ENCODE assay signal across 13 cellular contexts in genomic region chr14:92564361-92565039, GRCh38. TPM values are rescaled to one million over a fixed set of nuclear protein-coding genes. Genes with fewer than 3 reads are reported as not detected.
DNase-seq lines count a peak whose midpoint lies in the region; ATAC-seq and TF ChIP-seq lines count a peak whose summit lies in the region.
"Had no signal": no experiment of that assay in that cellular context is flagged by ENCODE, and none has a peak within 500 bp of the region (broad histone marks: within the 10 kb centered on the region; RNA-seq: fewer than 3 reads in every experiment).

No MANE protein-coding gene starts in this region.

- no peak for DNase-seq in CD8-positive, alpha-beta memory T cell
- peak; percentile 53 for DNase-seq in NB4 (ENCODE audit: low read depth)
- DNase-seq in psoas muscle = peak; percentile 34 to 56
- DNase-seq in activated gamma-delta T cell (lab: John Stamatoyannopoulos, UW) = no peak
- no peak for DNase-seq in NCI-H2227 treated with DMSO at 0.1 percent for 48 hours (lab: John Stamatoyannopoulos, UW)
- no peak for DNase-seq in vagina (ENCODE audit: extremely low spot score in 2 of 2)
- DNase-seq in G401 (ENCODE audit: low spot score) = no peak
- DNase-seq: activated CD4-positive, alpha-beta T cell treated with anti-CD3 and anti-CD28 coated beads, Interleukin-2, amount 50 U/mL, for 48 hours; activated naive CD4-positive, alpha-beta T cell treated with anti-CD3 and anti-CD28 coated beads, Interleukin-2, amount 10 ng/mL, durations not matched to agents 7 days and 5 days; NCI-H1436; NCI-H774; T-cell had no signal

- H3K27ac ChIP-seq in CD8-positive, alpha-beta memory T cell (ENCODE audit: low read depth, low read length) = no peak overlapping the region
- no peak overlapping the region for H3K27ac ChIP-seq in psoas muscle
- no peak overlapping the region for H3K27ac ChIP-seq in vagina

- H3K36me3 Mint-ChIP-seq in CD8-positive, alpha-beta memory T cell = peaks cover 12 to 59% (median 22%) of the 10 kb centered on the region in 3 donors
- peaks cover 84% of the 10 kb centered on the region for H3K36me3 Mint-ChIP-seq in dendritic cell treated with granulocyte-macrophage colony-stimulating factor and Interleukin-4, amounts not matched to agents 40 ng/mL and 50 ng/mL, for 4 days (ENCODE audit: low read depth)

- H3K9me3 Mint-ChIP-seq in CD8-positive, alpha-beta memory T cell = peaks cover 0 to 6% (median 0%) of the 10 kb centered on the region in 5 donors
- peaks cover 9% of the 10 kb centered on the region for H3K9me3 Mint-ChIP-seq in dendritic cell treated with granulocyte-macrophage colony-stimulating factor and Interleukin-4, amounts not matched to agents 40 ng/mL and 50 ng/mL, for 4 days

- TF ChIP-seq POLR2A in NB4 (IDR thresholded peaks at IDR 0.05; ENCODE audit: extremely low read depth, insufficient read length) (no peak), vagina (IDR thresholded peaks at IDR 0.05) (no peak)

- intact Hi-C loops in dendritic cell treated with granulocyte-macrophage colony-stimulating factor and Interleukin-4, amounts not matched to agents 40 ng/mL and 50 ng/mL, for 4 days (cut with micrococcal nuclease) = loop anchor here (10.0 kb wide), 1 partner anchor 100 kb away; no protein-coding TSS in a partner anchor
- intact Hi-C loops in psoas muscle (cut with DNase I) = no loop called here
- intact Hi-C loops in vagina (cut with DNase I) = no loop called here

- peaks cover 8% of the 10 kb centered on the region for H3K36me3 ChIP-seq in CD8-positive, alpha-beta memory T cell (ENCODE audit: insufficient read depth, low read length)
- no peaks in the 10 kb centered on the region for H3K36me3 ChIP-seq in psoas muscle (ENCODE audit: insufficient read depth in 1 of 2, low read depth in 1 of 2)
- H3K36me3 ChIP-seq in vagina = no peaks in the 10 kb centered on the region

- H3K4me3 ChIP-seq in CD8-positive, alpha-beta memory T cell (ENCODE audit: low read length) = no peak overlapping the region
- H3K4me3 ChIP-seq in NB4 (ENCODE audit: low read depth, low read length) (no peak overlapping the region), psoas muscle (no peak overlapping the region), vagina (no peak overlapping the region)

- no peaks in the 10 kb centered on the region for H3K27me3 ChIP-seq in CD8-positive, alpha-beta memory T cell (ENCODE audit: insufficient read depth, low read length, poor library complexity, severe bottlenecking)
- H3K27me3 ChIP-seq in psoas muscle (ENCODE audit: insufficient read depth in 3 of 3, low read length in 2 of 3) (peaks cover 0 to 1% (median 0%) of the 10 kb centered on the region in 3 donors), vagina (no peaks in the 10 kb centered on the region)

- POLR2A ChIA-PET in CD8-positive, alpha-beta memory T cell (lab: Charles Lee) = no interaction called here

- no peak overlapping the region for H3K4me3 Mint-ChIP-seq in CD8-positive, alpha-beta memory T cell
- peak overlapping the region; percentile 0 for H3K4me3 Mint-ChIP-seq in dendritic cell treated with granulocyte-macrophage colony-stimulating factor and Interleukin-4, amounts not matched to agents 40 ng/mL and 50 ng/mL, for 4 days
- H3K4me3 Mint-ChIP-seq: activated naive CD4-positive, alpha-beta T cell treated with anti-CD3 and anti-CD28 coated beads, Interleukin-2, amount 10 ng/mL, durations not matched to agents 7 days and 5 days; T-cell had no signal

- TF ChIP-seq CTCF in NB4 (IDR thresholded peaks at IDR 0.05; ENCODE audit: low read depth, low read length) (no peak), psoas muscle (IDR thresholded peaks at IDR 0.05) (no peak), vagina (IDR thresholded peaks at IDR 0.05) (no peak)

- peak overlapping the region in 6 of 8 donors; percentile 18 to 74 (median 44) for H3K27ac Mint-ChIP-seq in CD8-positive, alpha-beta memory T cell
- peak overlapping the region; percentile 90 for H3K27ac Mint-ChIP-seq in dendritic cell treated with granulocyte-macrophage colony-stimulating factor and Interleukin-4, amounts not matched to agents 40 ng/mL and 50 ng/mL, for 4 days

- H3K27me3 Mint-ChIP-seq in CD8-positive, alpha-beta memory T cell = no peaks in the 10 kb centered on the region
- no peaks in the 10 kb centered on the region for H3K27me3 Mint-ChIP-seq in dendritic cell treated with granulocyte-macrophage colony-stimulating factor and Interleukin-4, amounts not matched to agents 40 ng/mL and 50 ng/mL, for 4 days
- H3K27me3 Mint-ChIP-seq: T-cell had no signal

- peaks cover 41 to 61% (median 45%) of the 10 kb centered on the region in 3 donors for H3K4me1 Mint-ChIP-seq in CD8-positive, alpha-beta memory T cell
- H3K4me1 Mint-ChIP-seq in dendritic cell treated with granulocyte-macrophage colony-stimulating factor and Interleukin-4, amounts not matched to agents 40 ng/mL and 50 ng/mL, for 4 days (ENCODE audit: low read depth) = peaks cover 58% of the 10 kb centered on the region

- CTCF ChIA-PET in CD8-positive, alpha-beta memory T cell (lab: Charles Lee) = interaction anchor here (0.9 to 1.8 kb wide), 5 partner anchors 10 to 116 kb away, joined by 3 to 7 read pairs (median 3); no protein-coding TSS in a partner anchor

- in situ Hi-C loops in G401 (cut with HindIII; ENCODE audit: low sequenced_read_pairs) = no loop called here

- H3K4me1 ChIP-seq in CD8-positive, alpha-beta memory T cell (ENCODE audit: insufficient read depth, low read length) = peaks cover 25% of the 10 kb centered on the region
- H3K4me1 ChIP-seq in psoas muscle (no peaks in the 10 kb centered on the region), vagina (peaks cover 10% of the 10 kb centered on the region)

- ATAC-seq in psoas muscle = no peak
- ATAC-seq: T-cell had no signal

- no peaks in the 10 kb centered on the region for H3K9me3 ChIP-seq in CD8-positive, alpha-beta memory T cell (ENCODE audit: low read length)
- H3K9me3 ChIP-seq in psoas muscle = no peaks in the 10 kb centered on the region
- H3K9me3 ChIP-seq in vagina = no peaks in the 10 kb centered on the region

- WGBS in psoas muscle, 3 donors = 72 to 89% (median 74%) methylated on average over 13 of the region's 13 CpGs

RNA-seq across cellular contexts. Expression of gene RIN3, which starts 50.9 kb away (rescaled TPM):
- 10 to 100 TPM; 46.0 to 47.4 TPM for total RNA-seq in CD8-positive, alpha-beta memory T cell
- 31.9 TPM for polyA plus RNA-seq in CD8-positive, alpha-beta memory T cell
- 1 to 10 TPM; 3.8 to 8.7 (median 5.1) TPM for total RNA-seq in psoas muscle
- polyA plus RNA-seq in psoas muscle = 1 to 10 TPM; 1.2 to 2.9 (median 1.5) TPM
- total RNA-seq in vagina = 22.6 TPM
- 0.18 and 0.85 TPM in 2 replicates for total RNA-seq in G401 (2014; rRNA removed; shearing (Covaris generic))

Comparison
In these comparisons a context has a peak if more than half of its experiments do, and no peak if none do; other contexts are left out.
1. DNase-seq: peak in NB4 (single experiment) and psoas muscle (2 of 2); none in CD8-positive, alpha-beta memory T cell (0 of 5), activated gamma-delta T cell (single experiment), NCI-H2227 treated with DMSO at 0.1 percent for 48 hours (single experiment), vagina (0 of 2) and G401 (single experiment).